20 cellular contexts compared by ENCODE assay signal in the genomic region with DNA sequence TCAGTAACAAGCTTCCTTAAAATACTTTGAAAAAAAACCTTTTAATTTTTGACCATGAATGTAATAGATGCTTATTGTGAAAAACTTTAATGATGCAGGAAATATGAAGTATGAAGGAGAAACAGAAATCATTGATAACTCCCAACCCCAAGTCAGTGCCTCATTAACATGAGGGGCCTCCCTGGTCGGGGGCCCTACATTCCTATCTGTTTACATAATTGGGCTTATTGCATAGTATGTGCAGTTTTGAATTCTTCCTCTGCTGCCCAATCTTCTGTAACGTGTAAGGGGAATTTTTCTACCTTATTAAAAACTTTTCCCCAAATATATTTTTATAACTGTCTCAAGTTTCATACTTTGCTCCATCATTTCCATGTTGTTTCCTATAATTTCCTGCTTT. TPM values are rescaled to one million over a fixed set of nuclear protein-coding genes. Genes with fewer than 3 reads are reported as not detected.
DNase-seq lines count a peak whose midpoint lies in the region; ATAC-seq and TF ChIP-seq lines count a peak whose summit lies in the region.
"Had no signal": no experiment of that assay in that cellular context is flagged by ENCODE, and none has a peak within 500 bp of the region (broad histone marks: within the 10 kb centered on the region; RNA-seq: fewer than 3 reads in every experiment).

No MANE protein-coding gene starts in this region.

- peak overlapping the region; percentile 21 for H3K4me3 Mint-ChIP-seq in osteocyte (ENCODE audit: unreplicated experiment)
- H3K4me3 Mint-ChIP-seq: CD14-positive monocyte had no signal

- no peak overlapping the region for H3K4me3 ChIP-seq in fibroblast of pulmonary artery (replicated peaks; ENCODE audit: low read depth, low read length)
- H3K4me3 ChIP-seq: cardiac muscle cell, GM12878, K562, left ventricle myocardium inferior, suprapubic skin had no signal

- no peaks in the 10 kb centered on the region for H3K27me3 Mint-ChIP-seq in osteocyte (ENCODE audit: unreplicated experiment)

- H3K27ac Mint-ChIP-seq in osteocyte (ENCODE audit: unreplicated experiment): peak overlapping the region; percentile 85
- H3K27ac Mint-ChIP-seq: CD14-positive monocyte had no signal

- no peak for TF ChIP-seq CTCF in fibroblast of pulmonary artery (IDR thresholded peaks at IDR 0.05; ENCODE audit: low read length, missing control alignments)
- TF ChIP-seq CTCF in osteocyte (IDR thresholded peaks at IDR 0.05): no peak

- peak; percentile 60 for DNase-seq in EL
- peak; percentile 27 for DNase-seq in SW480 (ENCODE audit: low spot score)
- DNase-seq in fibroblast of pulmonary artery (ENCODE audit: low read depth): peak; percentile 59
- DNase-seq in osteocyte (ENCODE audit: extremely low spot score, unreplicated experiment): no peak
- DNase-seq in activated T-cell treated with anti-CD3 and anti-CD28 coated beads, Interleukin-2, amount 50 U/mL, for 1 hour: no peak
- no peak for DNase-seq in NCI-H1417 (lab: John Stamatoyannopoulos, UW)
- no peak for DNase-seq in stimulated activated CD8-positive, alpha-beta memory T cell treated with anti-CD3 and anti-CD28 coated beads, Interleukin-4, amount 100 ng/mL, for 48 hours
- DNase-seq: activated CD4-positive, alpha-beta T cell treated with anti-CD3 and anti-CD28 coated beads, Interleukin-2, amount 50 U/mL, for 1 hour; left ventricle myocardium inferior; MM.1S; retina; SIG-M5; T-helper 2 cell had no signal

- H3K36me3 Mint-ChIP-seq in osteocyte (ENCODE audit: unreplicated experiment): peaks cover 6% of the 10 kb centered on the region

- H3K4me1 Mint-ChIP-seq in osteocyte (ENCODE audit: unreplicated experiment): peaks cover 64% of the 10 kb centered on the region

- no peaks in the 10 kb centered on the region for H3K9me3 Mint-ChIP-seq in osteocyte (ENCODE audit: unreplicated experiment)
- H3K9me3 Mint-ChIP-seq: CD14-positive monocyte had no signal

- ATAC-seq in GM18498 (IDR thresholded peaks at IDR 0.05; ENCODE audit: unreplicated experiment): no peak
- ATAC-seq: esophagus mucosa, GM12878, K562 had no signal

RNA-seq across cellular contexts. Expression of a gene that starts 9.8 kb away (rescaled TPM):
- 15.5 and 20.0 TPM in 2 replicates for total RNA-seq in osteocyte

Comparison
In these comparisons a context has a peak if more than half of its experiments do, and no peak if none do; other contexts are left out.
1. DNase-seq: peak in EL (single experiment), SW480 (single experiment) and fibroblast of pulmonary artery (single experiment); none in osteocyte (single experiment), activated T-cell treated with anti-CD3 and anti-CD28 coated beads, Interleukin-2, amount 50 U/mL, for 1 hour (single experiment), NCI-H1417 (0 of 3) and stimulated activated CD8-positive, alpha-beta memory T cell treated with anti-CD3 and anti-CD28 coated beads, Interleukin-4, amount 100 ng/mL, for 48 hours (single experiment).